8 cellular contexts compared by ENCODE assay signal in the genomic region with DNA sequence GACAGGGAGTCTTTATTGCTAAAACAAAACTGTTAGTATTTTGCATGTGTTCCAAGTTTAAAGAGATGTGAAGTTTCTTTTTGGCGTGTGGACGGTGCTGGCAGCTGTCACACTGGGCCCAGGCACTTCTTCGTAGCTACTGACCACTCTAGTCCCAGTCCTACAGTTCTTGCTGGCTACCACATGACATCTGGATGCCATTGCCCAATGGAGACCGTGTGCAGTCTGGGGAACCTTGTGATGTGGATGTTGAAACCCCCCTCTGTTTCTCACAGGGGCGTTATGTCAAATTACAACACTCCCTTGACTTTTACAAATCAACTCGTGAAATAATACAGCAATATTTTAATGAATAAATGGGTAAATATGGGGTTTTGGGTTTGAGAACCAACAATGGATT. TPM values are rescaled to one million over a fixed set of nuclear protein-coding genes. Genes with fewer than 3 reads are reported as not detected.
DNase-seq lines count a peak whose midpoint lies in the region; ATAC-seq and TF ChIP-seq lines count a peak whose summit lies in the region.

No MANE protein-coding gene starts in this region.

- H3K4me1 Mint-ChIP-seq in natural killer cell, result peaks cover 38 to 39% of the 10 kb centered on the region in 2 donors

- H3K4me3 Mint-ChIP-seq in natural killer cell, result peak overlapping the region; percentile 97

- intact Hi-C loops in dorsolateral prefrontal cortex (cut with DNase I) (loop anchor here (2.0 to 5.0 kb wide), 4 partner anchors 35 to 150 kb away; no protein-coding TSS in a partner anchor), natural killer cell (cut with micrococcal nuclease) (loop anchor here (2.0 to 5.0 kb wide), 2 partner anchors 35 to 36 kb away; no protein-coding TSS in a partner anchor)

- peak overlapping the region; percentile 58 to 99 (median 84) for H3K4me3 ChIP-seq in dorsolateral prefrontal cortex

- TF ChIP-seq CTCF in dorsolateral prefrontal cortex (IDR thresholded peaks at IDR 0.05 in 54 of 56, conservative IDR thresholded peaks at IDR 0.05 in 2 of 56; ENCODE audit: low read depth in 1 of 56, partially characterized antibody in 56 of 56), result no peak
- no peak for TF ChIP-seq CTCF in natural killer cell (IDR thresholded peaks at IDR 0.05)

- H3K27ac Mint-ChIP-seq in natural killer cell, result peak overlapping the region; percentile 93 to 95

- H3K9me3 Mint-ChIP-seq in natural killer cell, result no peaks in the 10 kb centered on the region

- ATAC-seq in GM18498 (IDR thresholded peaks at IDR 0.05; ENCODE audit: unreplicated experiment) (peak; percentile 17), natural killer cell (peak in 2 of 3 donors; percentile 14 to 28)

- no peaks in the 10 kb centered on the region for H3K36me3 Mint-ChIP-seq in natural killer cell

- peak overlapping the region in 53 of 59 donors; percentile 26 to 99 (median 97) for H3K27ac ChIP-seq in dorsolateral prefrontal cortex

- DNase-seq in H4 (ENCODE audit: low spot score) (peak; percentile 15), NOMO-1 treated with dmso at 0.1 percent for 144 hours (lab: John Stamatoyannopoulos, UW; ENCODE audit: unreplicated experiment) (peak; percentile 60), dorsolateral prefrontal cortex (peak in 2 of 10 donors; percentile 15 to 24), natural killer cell (no peak), NCI-H748 (lab: John Stamatoyannopoulos, UW; ENCODE audit: unreplicated experiment) (no peak), SK-N-DZ (ENCODE audit: low spot score) (no peak), amniotic stem cell (lab: John Stamatoyannopoulos, UW) (no peak)

- H3K27me3 Mint-ChIP-seq in natural killer cell (ENCODE audit: low read depth in 2 of 2), result no peaks in the 10 kb centered on the region

- H3K27me3 ChIP-seq in dorsolateral prefrontal cortex, result no peaks in the 10 kb centered on the region

RNA-seq across cellular contexts. Expression of gene GPD2, which starts 1.1 kb away (rescaled TPM):
- total RNA-seq in H4 (2014; rRNA removed; shearing (Covaris generic)), result 72.2 and 84.6 TPM in 2 replicates
- 10 to 100 TPM; 31.2 to 87.8 (median 46.5) TPM for total RNA-seq in dorsolateral prefrontal cortex
- total RNA-seq in natural killer cell, result 10 to 100 TPM; 12.5 to 20.2 (median 18.3) TPM
- polyA plus RNA-seq in SK-N-DZ (2014; cell fraction: cytosol; rRNA removed), result 7.6 and 12.2 TPM in 2 replicates
- 5.6 and 17.3 TPM in 2 replicates for polyA plus RNA-seq in SK-N-DZ (2014; cell fraction: nucleus; rRNA removed)

Comparison
In these comparisons a context has a peak if more than half of its experiments do, and no peak if none do; other contexts are left out.
1. DNase-seq: peak in H4 (single experiment) and NOMO-1 treated with dmso at 0.1 percent for 144 hours (single experiment); none in natural killer cell (single experiment), NCI-H748 (single experiment), SK-N-DZ (single experiment) and amniotic stem cell (single experiment).